Comparison of ENCODE assay signal across 38 cellular contexts in the genomic region with DNA sequence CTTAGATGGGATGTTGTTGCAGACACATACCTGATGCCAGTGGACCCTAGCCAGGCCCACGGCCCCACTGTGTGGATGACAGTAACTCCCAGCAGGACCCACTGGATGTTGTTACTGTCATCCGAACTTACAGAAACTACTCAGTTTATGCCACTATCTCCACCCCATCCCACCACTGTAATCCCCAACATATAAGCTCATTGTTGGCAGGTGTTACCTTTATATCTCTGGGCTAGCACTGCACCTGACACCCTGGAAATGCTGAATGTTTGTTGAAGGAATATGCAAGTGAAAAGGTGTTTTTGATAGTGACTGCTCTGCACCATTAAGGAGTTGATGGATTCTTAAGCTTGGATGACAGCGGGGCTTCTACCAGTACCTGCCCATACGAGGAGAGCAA.
"Had no signal": no experiment of that assay in that cellular context is flagged by ENCODE, and none has a peak within 500 bp of the region (broad histone marks: within the 10 kb centered on the region; RNA-seq: fewer than 3 reads in every experiment).

No MANE protein-coding gene starts in this region.

- H3K27me3 ChIP-seq: adrenal gland, ascending aorta, body of pancreas, brain microvascular endothelial cell, breast epithelium, cardiac muscle cell had no signal

- ATAC-seq: activated naive CD4-positive, alpha-beta T cell treated with anti-CD3 and anti-CD28 coated beads, Interleukin-2, amount 50 U/mL, for 72 hours; activated naive CD8-positive, alpha-beta T cell treated with anti-CD3 and anti-CD28 coated beads, Interleukin-2, amount 50 U/mL, for 24 hours; activated T-cell treated with anti-CD3 and anti-CD28 coated beads, Interleukin-2, amount 50 U/mL, for 4 hours; activated T-cell treated with anti-CD3 and anti-CD28 coated beads, Interleukin-2, amount 50 U/mL, for 72 hours; activated T-helper 17 cell treated with anti-CD3 and anti-CD28 coated beads, Interleukin-2, amount 50 U/mL, for 72 hours; body of pancreas had no signal

- H3K4me3 ChIP-seq: adrenal gland, ascending aorta, body of pancreas, breast epithelium, cardiac muscle cell had no signal

- H3K9me3 ChIP-seq: adrenal gland, ascending aorta, body of pancreas, breast epithelium had no signal

- H3K27ac Mint-ChIP-seq: activated naive CD4-positive, alpha-beta T cell treated with anti-CD3 and anti-CD28 coated beads for 36 hours; activated naive CD4-positive, alpha-beta T cell treated with anti-CD3 and anti-CD28 coated beads, Interleukin-2, amount 10 ng/mL, durations not matched to agents 7 days and 5 days; activated naive CD4-positive, alpha-beta T cell treated with anti-CD3 and anti-CD28 coated beads, Interleukin-2, amount 50 U/mL, for 24 hours; activated naive CD4-positive, alpha-beta T cell treated with anti-CD3 and anti-CD28 coated beads, Interleukin-2, amount 50 U/mL, for 72 hours; activated naive CD8-positive, alpha-beta T cell; activated naive CD8-positive, alpha-beta T cell treated with anti-CD3 and anti-CD28 coated beads for 36 hours; activated naive CD8-positive, alpha-beta T cell treated with anti-CD3 and anti-CD28 coated beads, Interleukin-2, amount 10 ng/mL, durations not matched to agents 7 days and 5 days; activated naive CD8-positive, alpha-beta T cell treated with anti-CD3 and anti-CD28 coated beads, Interleukin-2, amount 50 U/mL, for 24 hours; activated T-cell treated with anti-CD3 and anti-CD28 coated beads, Interleukin-2, amount 50 U/mL, for 24 hours; activated T-cell treated with anti-CD3 and anti-CD28 coated beads, Interleukin-2, amount 50 U/mL, for 72 hours; activated T-helper 1 cell treated with anti-CD3 and anti-CD28 coated beads, Interleukin-12 subunit alpha, Interleukin-12 subunit beta, Interleukin-2, Interleukin-4 antibody, amounts not matched to agents 30 ng/mL and 10 ng/mL and 1 ng/mL, durations not matched to agents 14 hours and 24 hours and 36 hours; activated T-helper 17 cell treated with anti-CD3 and anti-CD28 coated beads, Interleukin-2, amount 50 U/mL, for 72 hours; activated T-helper 2 cell treated with anti-CD3 and anti-CD28 coated beads, Interferon-gamma antibody, Interleukin-2, Interleukin-4, amounts not matched to agents 10 μg/mL and 5 μg/mL and 100 μg/mL, durations not matched to agents 14 hours and 24 hours and 36 hours had no signal

- DNase-seq: activated effector memory CD4-positive, alpha-beta T cell treated with anti-CD3 and anti-CD28 coated beads, Interleukin-2, amount 50 U/mL, for 16 hours; activated effector memory CD4-positive, alpha-beta T cell treated with Interleukin-2 at 50 U/mL for 16 hours; activated gamma-delta T cell; activated gamma-delta T cell treated with Interleukin-2 at 50 U/mL for 16 hours; activated naive CD4-positive, alpha-beta T cell; activated naive CD4-positive, alpha-beta T cell treated with anti-CD3 and anti-CD28 coated beads for 36 hours; activated naive CD4-positive, alpha-beta T cell treated with anti-CD3 and anti-CD28 coated beads, Interleukin-2, amount 10 ng/mL, durations not matched to agents 7 days and 5 days; activated naive CD4-positive, alpha-beta T cell treated with anti-CD3 and anti-CD28 coated beads, Interleukin-2, amount 50 U/mL, for 16 hours; activated naive CD4-positive, alpha-beta T cell treated with Interleukin-2 at 50 U/mL for 16 hours; activated naive CD8-positive, alpha-beta T cell treated with anti-CD3 and anti-CD28 coated beads for 36 hours; activated naive CD8-positive, alpha-beta T cell treated with anti-CD3 and anti-CD28 coated beads, Interleukin-2, amount 10 ng/mL, durations not matched to agents 7 days and 5 days; activated naive CD8-positive, alpha-beta T cell treated with anti-CD3 and anti-CD28 coated beads, Interleukin-2, amount 50 U/mL, for 24 hours; activated T-cell treated with anti-CD3 and anti-CD28 coated beads, Interleukin-2, amount 50 U/mL, for 1 hour; activated T-cell treated with anti-CD3 and anti-CD28 coated beads, Interleukin-2, amount 50 U/mL, for 24 hours; activated T-cell treated with anti-CD3 and anti-CD28 coated beads, Interleukin-2, amount 50 U/mL, for 4 hours; activated T-cell treated with anti-CD3 and anti-CD28 coated beads, Interleukin-2, amount 50 U/mL, for 48 hours; activated T-cell treated with anti-CD3 and anti-CD28 coated beads, Interleukin-2, amount 50 U/mL, for 72 hours; adrenal gland; amniotic stem cell; amygdala; anterior cingulate cortex; aorta; body of pancreas; brain microvascular endothelial cell; caudate nucleus; central memory CD4-positive, alpha-beta T cell; cerebellar nuclear complex had no signal

- H3K4me1 Mint-ChIP-seq: activated naive CD4-positive, alpha-beta T cell treated with anti-CD3 and anti-CD28 coated beads, Interleukin-2, amount 10 ng/mL, durations not matched to agents 7 days and 5 days; activated naive CD4-positive, alpha-beta T cell treated with anti-CD3 and anti-CD28 coated beads, Interleukin-2, amount 50 U/mL, for 24 hours; activated naive CD8-positive, alpha-beta T cell treated with anti-CD3 and anti-CD28 coated beads for 36 hours; activated naive CD8-positive, alpha-beta T cell treated with anti-CD3 and anti-CD28 coated beads, Interleukin-2, amount 10 ng/mL, durations not matched to agents 7 days and 5 days; activated naive CD8-positive, alpha-beta T cell treated with anti-CD3 and anti-CD28 coated beads, Interleukin-2, amount 50 U/mL, for 24 hours; activated T-helper 17 cell treated with anti-CD3 and anti-CD28 coated beads, Interleukin-2, amount 50 U/mL, for 72 hours; central memory CD8-positive, alpha-beta T cell had no signal

- H3K36me3 Mint-ChIP-seq: activated naive CD4-positive, alpha-beta T cell treated with anti-CD3 and anti-CD28 coated beads, Interleukin-2, amount 10 ng/mL, durations not matched to agents 7 days and 5 days; activated naive CD4-positive, alpha-beta T cell treated with anti-CD3 and anti-CD28 coated beads, Interleukin-2, amount 50 U/mL, for 24 hours; activated naive CD4-positive, alpha-beta T cell treated with anti-CD3 and anti-CD28 coated beads, Interleukin-2, amount 50 U/mL, for 72 hours; activated naive CD8-positive, alpha-beta T cell; activated naive CD8-positive, alpha-beta T cell treated with anti-CD3 and anti-CD28 coated beads for 36 hours; activated naive CD8-positive, alpha-beta T cell treated with anti-CD3 and anti-CD28 coated beads, Interleukin-2, amount 10 ng/mL, durations not matched to agents 7 days and 5 days; brain had no signal

- H3K27ac ChIP-seq: adrenal gland, ascending aorta, body of pancreas, brain microvascular endothelial cell, breast epithelium, cardiac muscle cell had no signal

- H3K9me3 Mint-ChIP-seq: activated naive CD4-positive, alpha-beta T cell treated with anti-CD3 and anti-CD28 coated beads for 36 hours; activated naive CD4-positive, alpha-beta T cell treated with anti-CD3 and anti-CD28 coated beads, Interleukin-2, amount 10 ng/mL, durations not matched to agents 7 days and 5 days; activated naive CD4-positive, alpha-beta T cell treated with anti-CD3 and anti-CD28 coated beads, Interleukin-2, amount 50 U/mL, for 24 hours; activated naive CD4-positive, alpha-beta T cell treated with anti-CD3 and anti-CD28 coated beads, Interleukin-2, amount 50 U/mL, for 72 hours; activated naive CD8-positive, alpha-beta T cell treated with anti-CD3 and anti-CD28 coated beads for 36 hours; activated naive CD8-positive, alpha-beta T cell treated with anti-CD3 and anti-CD28 coated beads, Interleukin-2, amount 10 ng/mL, durations not matched to agents 7 days and 5 days; activated naive CD8-positive, alpha-beta T cell treated with anti-CD3 and anti-CD28 coated beads, Interleukin-2, amount 50 U/mL, for 24 hours; activated T-cell treated with anti-CD3 and anti-CD28 coated beads, Interleukin-2, amount 50 U/mL, for 24 hours; activated T-cell treated with anti-CD3 and anti-CD28 coated beads, Interleukin-2, amount 50 U/mL, for 4 hours; activated T-cell treated with anti-CD3 and anti-CD28 coated beads, Interleukin-2, amount 50 U/mL, for 72 hours; activated T-helper 1 cell treated with anti-CD3 and anti-CD28 coated beads, Interleukin-12 subunit alpha, Interleukin-12 subunit beta, Interleukin-2, Interleukin-4 antibody, amounts not matched to agents 30 ng/mL and 10 ng/mL and 1 ng/mL, durations not matched to agents 14 hours and 24 hours and 36 hours; activated T-helper 17 cell treated with anti-CD3 and anti-CD28 coated beads, Interleukin-2, amount 50 U/mL, for 72 hours; activated T-helper 2 cell treated with anti-CD3 and anti-CD28 coated beads, Interferon-gamma antibody, Interleukin-2, Interleukin-4, amounts not matched to agents 10 μg/mL and 5 μg/mL and 100 μg/mL, durations not matched to agents 14 hours and 24 hours and 36 hours; brain; central memory CD8-positive, alpha-beta T cell had no signal

- H3K4me3 Mint-ChIP-seq: activated naive CD4-positive, alpha-beta T cell treated with anti-CD3 and anti-CD28 coated beads for 36 hours; activated naive CD4-positive, alpha-beta T cell treated with anti-CD3 and anti-CD28 coated beads, Interleukin-2, amount 10 ng/mL, durations not matched to agents 7 days and 5 days; activated naive CD4-positive, alpha-beta T cell treated with anti-CD3 and anti-CD28 coated beads, Interleukin-2, amount 50 U/mL, for 24 hours; activated naive CD8-positive, alpha-beta T cell; activated naive CD8-positive, alpha-beta T cell treated with anti-CD3 and anti-CD28 coated beads for 36 hours; activated naive CD8-positive, alpha-beta T cell treated with anti-CD3 and anti-CD28 coated beads, Interleukin-2, amount 10 ng/mL, durations not matched to agents 7 days and 5 days; activated naive CD8-positive, alpha-beta T cell treated with anti-CD3 and anti-CD28 coated beads, Interleukin-2, amount 50 U/mL, for 24 hours; activated T-cell treated with anti-CD3 and anti-CD28 coated beads, Interleukin-2, amount 50 U/mL, for 24 hours; activated T-cell treated with anti-CD3 and anti-CD28 coated beads, Interleukin-2, amount 50 U/mL, for 4 hours; activated T-cell treated with anti-CD3 and anti-CD28 coated beads, Interleukin-2, amount 50 U/mL, for 72 hours; activated T-helper 1 cell treated with anti-CD3 and anti-CD28 coated beads, Interleukin-12 subunit alpha, Interleukin-12 subunit beta, Interleukin-2, Interleukin-4 antibody, amounts not matched to agents 30 ng/mL and 10 ng/mL and 1 ng/mL, durations not matched to agents 14 hours and 24 hours and 36 hours; activated T-helper 17 cell treated with anti-CD3 and anti-CD28 coated beads, Interleukin-2, amount 50 U/mL, for 72 hours; brain; central memory CD8-positive, alpha-beta T cell had no signal

- H3K36me3 ChIP-seq: adrenal gland, ascending aorta, brain microvascular endothelial cell, breast epithelium, cardiac muscle cell had no signal

- H3K27me3 Mint-ChIP-seq: activated naive CD4-positive, alpha-beta T cell treated with anti-CD3 and anti-CD28 coated beads, Interleukin-2, amount 50 U/mL, for 24 hours; activated naive CD8-positive, alpha-beta T cell; activated naive CD8-positive, alpha-beta T cell treated with anti-CD3 and anti-CD28 coated beads for 36 hours; central memory CD8-positive, alpha-beta T cell had no signal

- H3K4me1 ChIP-seq: adrenal gland, ascending aorta, body of pancreas, breast epithelium had no signal
